12 cellular contexts compared by ENCODE assay signal in the genomic region with DNA sequence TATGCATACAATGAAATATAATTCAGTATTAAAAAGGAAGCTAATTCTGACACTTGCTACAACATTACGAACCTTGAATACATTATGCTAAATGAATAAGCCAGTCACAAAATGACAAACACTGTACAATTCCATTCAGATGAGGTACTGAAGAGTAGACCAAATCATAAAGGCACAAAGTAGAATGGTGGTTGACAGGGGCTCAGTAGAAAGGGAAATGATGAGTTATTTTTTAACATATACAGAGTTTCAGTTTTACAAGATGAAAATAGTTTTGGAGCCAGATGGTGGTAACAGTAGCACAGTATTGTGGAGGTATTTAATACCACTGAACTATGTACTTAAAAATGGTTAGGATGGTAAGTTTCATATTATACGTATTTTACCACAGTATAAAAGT.
DNase-seq lines count a peak whose midpoint lies in the region; ATAC-seq and TF ChIP-seq lines count a peak whose summit lies in the region.
"Had no signal": no experiment of that assay in that cellular context is flagged by ENCODE, and none has a peak within 500 bp of the region (broad histone marks: within the 10 kb centered on the region; RNA-seq: fewer than 3 reads in every experiment).

No MANE protein-coding gene starts in this region.

- no peaks in the 10 kb centered on the region for H3K9me3 ChIP-seq in adrenal gland (replicated peaks in 1 of 3)

- no peaks in the 10 kb centered on the region for H3K36me3 Mint-ChIP-seq in type B pancreatic cell
- no peaks in the 10 kb centered on the region for H3K36me3 Mint-ChIP-seq in effector memory CD8-positive, alpha-beta T cell (ENCODE audit: insufficient read depth)

- no peak overlapping the region for H3K4me3 ChIP-seq in adrenal gland
- H3K4me3 ChIP-seq: skin epidermis had no signal

- H3K4me3 Mint-ChIP-seq in type B pancreatic cell: no peak overlapping the region
- H3K4me3 Mint-ChIP-seq in effector memory CD8-positive, alpha-beta T cell: no peak overlapping the region

- ATAC-seq in GM18517 (IDR thresholded peaks at IDR 0.05; ENCODE audit: unreplicated experiment): peak; percentile 97
- peak; percentile 98 for ATAC-seq in GM19438 (IDR thresholded peaks at IDR 0.05; ENCODE audit: low read depth, unreplicated experiment)
- peak; percentile 91 for ATAC-seq in HG02884 (IDR thresholded peaks at IDR 0.05; ENCODE audit: unreplicated experiment)
- ATAC-seq in HG03565 (IDR thresholded peaks at IDR 0.05; ENCODE audit: unreplicated experiment): peak; percentile 97
- ATAC-seq in effector memory CD8-positive, alpha-beta T cell (replicated peaks): no peak

- no peaks in the 10 kb centered on the region for H3K4me1 ChIP-seq in adrenal gland (replicated peaks in 1 of 2)

- H3K27me3 ChIP-seq in adrenal gland: no peaks in the 10 kb centered on the region

- no peak overlapping the region for H3K27ac Mint-ChIP-seq in type B pancreatic cell
- H3K27ac Mint-ChIP-seq in effector memory CD8-positive, alpha-beta T cell: no peak overlapping the region

- H3K9me3 Mint-ChIP-seq in type B pancreatic cell: peaks cover 8% of the 10 kb centered on the region
- peaks cover 4 to 10% of the 10 kb centered on the region in 2 donors for H3K9me3 Mint-ChIP-seq in effector memory CD8-positive, alpha-beta T cell

- TF ChIP-seq CTCF in type B pancreatic cell (conservative IDR thresholded peaks at IDR 0.05) (no peak), adrenal gland (IDR thresholded peaks at IDR 0.05) (no peak)

- intact Hi-C loops in adrenal gland (cut with DNase I): no loop called here

- no peak for DNase-seq in type B pancreatic cell (ENCODE audit: extremely low spot score, unreplicated experiment)
- DNase-seq in effector memory CD8-positive, alpha-beta T cell: no peak
- DNase-seq in NCI-H510A (lab: John Stamatoyannopoulos, UW): no peak
- no peak for DNase-seq in adrenal gland
- DNase-seq: activated CD4-positive, CD25-positive, alpha-beta regulatory T cell treated with anti-CD3 and anti-CD28 coated beads, Interleukin-2, amount 50 U/mL, for 72 hours; NCI-H226; Right ventricle myocardium superior had no signal

- H3K27ac ChIP-seq in adrenal gland: no peak overlapping the region
- H3K27ac ChIP-seq: skin epidermis had no signal

- H3K4me1 Mint-ChIP-seq in type B pancreatic cell (ENCODE audit: unreplicated experiment): no peaks in the 10 kb centered on the region
- no peaks in the 10 kb centered on the region for H3K4me1 Mint-ChIP-seq in effector memory CD8-positive, alpha-beta T cell (ENCODE audit: low read depth in 2 of 2)

- 76 to 83% (median 79%) methylated on average over 2 of the region's 2 CpGs for WGBS in adrenal gland, 4 donors

- H3K36me3 ChIP-seq in adrenal gland (replicated peaks in 1 of 2): no peaks in the 10 kb centered on the region

- no peaks in the 10 kb centered on the region for H3K27me3 Mint-ChIP-seq in type B pancreatic cell
- H3K27me3 Mint-ChIP-seq in effector memory CD8-positive, alpha-beta T cell: no peaks in the 10 kb centered on the region

- TF ChIP-seq POLR2A in adrenal gland (IDR thresholded peaks at IDR 0.05): no peak
